Comparison of ENCODE assay signal across 10 cellular contexts in genomic region chr20:61061981-61062380, GRCh38.
"Had no signal": no experiment of that assay in that cellular context is flagged by ENCODE, and none has a peak within 500 bp of the region (broad histone marks: within the 10 kb centered on the region; RNA-seq: fewer than 3 reads in every experiment).

No MANE protein-coding gene starts in this region.

- H3K4me2 ChIP-seq: GM23338 had no signal

- H3K4me1 ChIP-seq: HAP-1 had no signal

- H3K9ac ChIP-seq: GM23248 had no signal

- H3K27ac ChIP-seq: GM23248 had no signal

- DNase-seq: GM23248, GOT3, H7, H9, HCEC 1CT, HFFc6 had no signal

- H3K36me3 ChIP-seq: HAP-1 had no signal

- FAIRE-seq: H1, H54 had no signal

- H3K4me3 ChIP-seq: GM23248, GM23338, HAP-1 had no signal

- H3K9me3 ChIP-seq: HAP-1 had no signal
